In genomic region chr5:83472508-83473343, GRCh38 we compare ENCODE assay signal across 8 cellular contexts. TPM values are rescaled to one million over a fixed set of nuclear protein-coding genes. Genes with fewer than 3 reads are reported as not detected.
A peak's percentile ranks its signal among the peaks of the same experiment; 100 is the strongest.
DNase-seq lines count a peak whose midpoint lies in the region; ATAC-seq lines count a peak whose summit lies in the region.

No MANE protein-coding gene starts in this region.

- H3K4me3 Mint-ChIP-seq in activated CD8-positive, alpha-beta memory T cell treated with anti-CD3 and anti-CD28 coated beads, Interleukin-2, amount 10 ng/mL, durations not matched to agents 7 days and 5 days, result peak overlapping the region; percentile 67

- no peak overlapping the region for H3K27ac Mint-ChIP-seq in activated CD8-positive, alpha-beta memory T cell treated with anti-CD3 and anti-CD28 coated beads, Interleukin-2, amount 10 ng/mL, durations not matched to agents 7 days and 5 days

- H3K9me3 Mint-ChIP-seq in activated CD8-positive, alpha-beta memory T cell treated with anti-CD3 and anti-CD28 coated beads, Interleukin-2, amount 10 ng/mL, durations not matched to agents 7 days and 5 days (ENCODE audit: low read depth), result no peaks in the 10 kb centered on the region

- peaks cover 31% of the 10 kb centered on the region for H3K4me1 Mint-ChIP-seq in activated CD8-positive, alpha-beta memory T cell treated with anti-CD3 and anti-CD28 coated beads, Interleukin-2, amount 10 ng/mL, durations not matched to agents 7 days and 5 days

- peaks cover 80% of the 10 kb centered on the region for H3K27me3 Mint-ChIP-seq in activated CD8-positive, alpha-beta memory T cell treated with anti-CD3 and anti-CD28 coated beads, Interleukin-2, amount 10 ng/mL, durations not matched to agents 7 days and 5 days

- CTCF ChIA-PET in activated CD8-positive, alpha-beta memory T cell treated with anti-CD3 and anti-CD28 coated beads, Interleukin-2, amount 10 ng/mL, durations not matched to agents 7 days and 5 days (lab: Charles Lee), result interaction anchor here (1.7 kb wide), 1 partner anchor 1121 kb away, joined by 3 read pairs; no protein-coding TSS in a partner anchor

- ATAC-seq in GM21515 (IDR thresholded peaks at IDR 0.05; ENCODE audit: unreplicated experiment), result peak; percentile 41
- peak; percentile 63 for ATAC-seq in activated CD8-positive, alpha-beta memory T cell treated with anti-CD3 and anti-CD28 coated beads, Interleukin-2, amount 10 ng/mL, durations not matched to agents 7 days and 5 days

- peak overlapping the region; percentile 69 for H3K4me3 ChIP-seq in GM08714 (ENCODE audit: low read length)

- DNase-seq in HT1080 (ENCODE audit: low read depth) (peak; percentile 31), germinal center (ENCODE audit: low spot score) (peak; percentile 19), occipital lobe (lab: John Stamatoyannopoulos, UW) (peak; percentile 2), DMS79 treated with DMSO at 0.1 percent for 48 hours (lab: John Stamatoyannopoulos, UW) (no peak)
- DNase-seq in activated CD8-positive, alpha-beta memory T cell treated with anti-CD3 and anti-CD28 coated beads, Interleukin-2, amount 10 ng/mL, durations not matched to agents 7 days and 5 days, result peak; percentile 58
- DNase-seq in stimulated activated naive CD4-positive, alpha-beta T cell treated with Interleukin-2 at 50 U/mL for 16 hours (lab: John Stamatoyannopoulos, UW), result no peak

- H3K36me3 Mint-ChIP-seq in activated CD8-positive, alpha-beta memory T cell treated with anti-CD3 and anti-CD28 coated beads, Interleukin-2, amount 10 ng/mL, durations not matched to agents 7 days and 5 days, result no peaks in the 10 kb centered on the region

RNA-seq across cellular contexts. Expression of gene VCAN, which starts 1.2 kb away (rescaled TPM):
- total RNA-seq in HT1080 (2014; rRNA removed; shearing (Covaris generic)), result 7.5 and 7.8 TPM in 2 replicates
- 1.5 and 3.5 TPM in 2 replicates for polyA plus RNA-seq in HT1080 (2015; cell fraction: cytosol; rRNA removed)
- 72.5 and 73.9 TPM in 2 replicates for polyA plus RNA-seq in HT1080 (2015; cell fraction: nucleus; rRNA removed)
- total RNA-seq in activated CD8-positive, alpha-beta memory T cell treated with anti-CD3 and anti-CD28 coated beads, Interleukin-2, amount 10 ng/mL, durations not matched to agents 7 days and 5 days, result under 1 TPM in 1 of 2 experiments, not detected in 1; 0.45 TPM
- total RNA-seq in occipital lobe, result 228 TPM

Comparison
In these comparisons a context has a peak if more than half of its experiments do, and no peak if none do; other contexts are left out.
1. DNase-seq: peak in HT1080 (single experiment), activated CD8-positive, alpha-beta memory T cell treated with anti-CD3 and anti-CD28 coated beads, Interleukin-2, amount 10 ng/mL, durations not matched to agents 7 days and 5 days (single experiment), germinal center (single experiment) and occipital lobe (single experiment); none in stimulated activated naive CD4-positive, alpha-beta T cell treated with Interleukin-2 at 50 U/mL for 16 hours (single experiment) and DMS79 treated with DMSO at 0.1 percent for 48 hours (single experiment).
2. RNA of gene VCAN, which starts 1.2 kb away (total RNA-seq): 228 TPM in occipital lobe (single experiment); 7.5 to 7.8 TPM in HT1080 and 0.45 TPM in activated CD8-positive, alpha-beta memory T cell treated with anti-CD3 and anti-CD28 coated beads, Interleukin-2, amount 10 ng/mL, durations not matched to agents 7 days and 5 days; every median in the first group is over 10 times any median in the second.